ENCODE assay signal across 20 cellular contexts in the genomic region with DNA sequence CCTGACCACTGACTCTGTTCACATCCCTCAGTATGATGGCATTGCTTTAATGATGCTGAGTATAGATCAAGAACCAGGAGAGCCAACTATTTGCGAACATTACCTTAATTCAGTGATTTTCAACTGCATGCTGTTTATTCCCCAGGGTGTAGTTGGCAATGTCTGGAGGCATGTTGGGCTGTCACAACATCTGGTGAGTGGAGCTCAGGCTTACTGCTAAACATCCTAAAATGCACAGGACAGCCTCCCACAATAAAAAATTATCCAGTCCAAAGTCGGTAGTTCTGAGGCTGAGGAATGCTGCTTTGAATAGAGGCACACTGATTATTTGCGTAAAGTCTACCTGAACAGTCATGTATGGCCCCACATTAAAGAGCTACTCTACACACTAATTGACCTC.
A peak's percentile ranks its signal among the peaks of the same experiment; 100 is the strongest.
DNase-seq lines count a peak whose midpoint lies in the region; ATAC-seq and TF ChIP-seq lines count a peak whose summit lies in the region.
"Had no signal": no experiment of that assay in that cellular context is flagged by ENCODE, and none has a peak within 500 bp of the region (broad histone marks: within the 10 kb centered on the region; RNA-seq: fewer than 3 reads in every experiment).

No MANE protein-coding gene starts in this region.

- H3K4me2 ChIP-seq in GM23338 = peak overlapping the region; percentile 12; the same call in 1 of the 2 replicates
- H3K4me2 ChIP-seq in neural cell (ENCODE audit: low read length) = no peak overlapping the region

- no peaks in the 10 kb centered on the region for H3K9me3 Mint-ChIP-seq in GM23338
- H3K9me3 Mint-ChIP-seq: CD8-positive, alpha-beta memory T cell; IgD-negative memory B cell had no signal

- H3K36me3 ChIP-seq in GM23338 (ENCODE audit: insufficient read depth) (no peaks in the 10 kb centered on the region), neural cell (ENCODE audit: insufficient read depth, low read length) (no peaks in the 10 kb centered on the region)

- no peak for TF ChIP-seq EP300 in neural cell (conservative IDR thresholded peaks at IDR 0.05; ENCODE audit: poor library complexity, severe bottlenecking)

- no peak overlapping the region for H3K9ac ChIP-seq in neural cell (ENCODE audit: low read length)

- H3K27me3 Mint-ChIP-seq in GM23338 (ENCODE audit: insufficient read depth, low read depth, poor library complexity) = no peaks in the 10 kb centered on the region
- H3K27me3 Mint-ChIP-seq: B cell; CD8-positive, alpha-beta memory T cell; IgD-negative memory B cell had no signal

- H4K20me1 ChIP-seq in GM23338 (replicated peaks; ENCODE audit: insufficient read depth) = no peaks in the 10 kb centered on the region
- H4K20me1 ChIP-seq in neural cell (ENCODE audit: insufficient read depth) = no peaks in the 10 kb centered on the region

- H3K9me2 ChIP-seq in GM23338 (ENCODE audit: insufficient read depth) = no peaks in the 10 kb centered on the region
- no peaks in the 10 kb centered on the region for H3K9me2 ChIP-seq in neural cell (ENCODE audit: insufficient read depth, low read length)

- H3K4me1 ChIP-seq in GM23338 (ENCODE audit: insufficient read depth) = peaks cover 12% of the 10 kb centered on the region

- H3K4me1 Mint-ChIP-seq in GM23338 = peaks cover 16% of the 10 kb centered on the region; the same call in 2 of the 3 replicates
- H3K4me1 Mint-ChIP-seq: B cell; CD4-positive, CD25-positive, alpha-beta regulatory T cell; CD8-positive, alpha-beta memory T cell; IgD-negative memory B cell had no signal

- H3K9me3 ChIP-seq in neural cell (ENCODE audit: low read length) = no peaks in the 10 kb centered on the region

- no peaks in the 10 kb centered on the region for H3K36me3 Mint-ChIP-seq in GM23338 (ENCODE audit: low read depth)
- H3K36me3 Mint-ChIP-seq: CD4-positive, CD25-positive, alpha-beta regulatory T cell; CD8-positive, alpha-beta memory T cell; IgD-negative memory B cell had no signal

- H3K27ac ChIP-seq in GM23338 (ENCODE audit: low read depth) (no peak overlapping the region), neural cell (ENCODE audit: low read length) (no peak overlapping the region)

- no peak for TF ChIP-seq CTCF in GM23338 (conservative IDR thresholded peaks at IDR 0.05; ENCODE audit: low read depth in 2 of 2)
- no peak for TF ChIP-seq CTCF in neural cell (IDR thresholded peaks at IDR 0.05; ENCODE audit: poor library complexity, severe bottlenecking)

- no peak overlapping the region for H3K4me3 Mint-ChIP-seq in GM23338
- H3K4me3 Mint-ChIP-seq: B cell; CD4-positive, CD25-positive, alpha-beta regulatory T cell; CD8-positive, alpha-beta memory T cell; IgD-negative memory B cell had no signal

- no peaks in the 10 kb centered on the region for H3K79me2 ChIP-seq in GM23338 (replicated peaks; ENCODE audit: insufficient read depth)
- H3K79me2 ChIP-seq in neural cell (replicated peaks; ENCODE audit: insufficient read depth, low read length) = no peaks in the 10 kb centered on the region

- H3K4me3 ChIP-seq in GM23338 = no peak overlapping the region
- peak overlapping the region; percentile 0 for H3K4me3 ChIP-seq in neural cell (ENCODE audit: low read length)

- no peaks in the 10 kb centered on the region for H3K27me3 ChIP-seq in GM23338 (ENCODE audit: insufficient read depth)
- peaks cover 3% of the 10 kb centered on the region for H3K27me3 ChIP-seq in neural cell (ENCODE audit: insufficient read depth, low read depth, low read length)

- DNase-seq in GM23338 (ENCODE audit: low spot score) (peak; percentile 13), NCI-H526 treated with DMSO at 0.1 percent for 48 hours (lab: John Stamatoyannopoulos, UW) (peak; percentile 71), NCI-H1930 (lab: John Stamatoyannopoulos, UW) (no peak), SHP77 treated with DMSO at 0.1 percent for 48 hours (lab: John Stamatoyannopoulos, UW) (no peak), KBM-7 (no peak)
- DNase-seq: C1 segment of cervical spinal cord; CD4-positive, CD25-positive, alpha-beta regulatory T cell; CD8-positive, alpha-beta memory T cell; COR-L47; DMS 273 treated with DMSO at 0.1 percent for 48 hours; DMS53; DND-41; EL; GOT3; H7 had no signal

- in situ Hi-C loops in KBM-7 (cut with MboI; ENCODE audit: low pct_unique_long_range_greater_than_20kb, low sequenced_read_pairs) = no loop called here

- H2AFZ ChIP-seq in GM23338 = peak overlapping the region; percentile 0; the same call in 1 of the 2 replicates
- no peak overlapping the region for H2AFZ ChIP-seq in neural cell (ENCODE audit: low read depth, low read length)

- ATAC-seq in GM23338 = no peak
- ATAC-seq: HCT116, HepG2 had no signal

- no peaks in the 10 kb centered on the region for H3F3A ChIP-seq in GM23338 (replicated peaks; ENCODE audit: low read depth)
- no peaks in the 10 kb centered on the region for H3F3A ChIP-seq in neural cell (ENCODE audit: insufficient read depth, low read length, poor library complexity, severe bottlenecking)

- no peak for TF ChIP-seq RAD21 in neural cell (conservative IDR thresholded peaks at IDR 0.05)

- peak overlapping the region; percentile 49; the same call in 1 of the 2 replicates for H3K27ac Mint-ChIP-seq in GM23338
- H3K27ac Mint-ChIP-seq: B cell; CD4-positive, CD25-positive, alpha-beta regulatory T cell; CD8-positive, alpha-beta memory T cell; IgD-negative memory B cell had no signal

TF ChIP-seq in GM23338, 12 proteins besides CTCF, POLR2A, EP300 and RAD21 (continues in another document):
- TF ChIP-seq EZH2phosphoT487 (IDR thresholded peaks at IDR 0.05; ENCODE audit: unreplicated experiment) (no peak), NANOG (IDR thresholded peaks at IDR 0.05; ENCODE audit: borderline replicate concordance) (no peak), ZNF114 (CRISPR knock-in tag; IDR thresholded peaks at IDR 0.05) (no peak), ZNF331 (CRISPR knock-in tag; IDR thresholded peaks at IDR 0.05; ENCODE audit: low read depth) (no peak)

TF ChIP-seq in neural cell, 6 proteins besides CTCF, POLR2A, EP300 and RAD21:
- TF ChIP-seq POLR2AphosphoS5 (IDR thresholded peaks at IDR 0.05) = peak; percentile 88
- TF ChIP-seq SMC3 (conservative IDR thresholded peaks at IDR 0.05; ENCODE audit: poor library complexity) = no peak
- TF ChIP-seq, protein P1, sequence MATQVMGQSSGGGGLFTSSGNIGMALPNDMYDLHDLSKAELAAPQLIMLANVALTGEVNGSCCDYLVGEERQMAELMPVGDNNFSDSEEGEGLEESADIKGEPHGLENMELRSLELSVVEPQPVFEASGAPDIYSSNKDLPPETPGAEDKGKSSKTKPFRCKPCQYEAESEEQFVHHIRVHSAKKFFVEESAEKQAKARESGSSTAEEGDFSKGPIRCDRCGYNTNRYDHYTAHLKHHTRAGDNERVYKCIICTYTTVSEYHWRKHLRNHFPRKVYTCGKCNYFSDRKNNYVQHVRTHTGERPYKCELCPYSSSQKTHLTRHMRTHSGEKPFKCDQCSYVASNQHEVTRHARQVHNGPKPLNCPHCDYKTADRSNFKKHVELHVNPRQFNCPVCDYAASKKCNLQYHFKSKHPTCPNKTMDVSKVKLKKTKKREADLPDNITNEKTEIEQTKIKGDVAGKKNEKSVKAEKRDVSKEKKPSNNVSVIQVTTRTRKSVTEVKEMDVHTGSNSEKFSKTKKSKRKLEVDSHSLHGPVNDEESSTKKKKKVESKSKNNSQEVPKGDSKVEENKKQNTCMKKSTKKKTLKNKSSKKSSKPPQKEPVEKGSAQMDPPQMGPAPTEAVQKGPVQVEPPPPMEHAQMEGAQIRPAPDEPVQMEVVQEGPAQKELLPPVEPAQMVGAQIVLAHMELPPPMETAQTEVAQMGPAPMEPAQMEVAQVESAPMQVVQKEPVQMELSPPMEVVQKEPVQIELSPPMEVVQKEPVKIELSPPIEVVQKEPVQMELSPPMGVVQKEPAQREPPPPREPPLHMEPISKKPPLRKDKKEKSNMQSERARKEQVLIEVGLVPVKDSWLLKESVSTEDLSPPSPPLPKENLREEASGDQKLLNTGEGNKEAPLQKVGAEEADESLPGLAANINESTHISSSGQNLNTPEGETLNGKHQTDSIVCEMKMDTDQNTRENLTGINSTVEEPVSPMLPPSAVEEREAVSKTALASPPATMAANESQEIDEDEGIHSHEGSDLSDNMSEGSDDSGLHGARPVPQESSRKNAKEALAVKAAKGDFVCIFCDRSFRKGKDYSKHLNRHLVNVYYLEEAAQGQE (IDR thresholded peaks at IDR 0.05; ENCODE audit: borderline replicate concordance) = no peak
- TF ChIP-seq MXI1 (conservative IDR thresholded peaks at IDR 0.05; ENCODE audit: poor library complexity, severe bottlenecking) = no peak
- TF ChIP-seq EZH2 (IDR thresholded peaks at IDR 0.05; ENCODE audit: borderline replicate concordance, insufficient read depth, low read length, poor library complexity, severe bottlenecking) = no peak

Comparison
In these comparisons a context has a peak if more than half of its experiments do, and no peak if none do; other contexts are left out.
1. DNase-seq: peak in GM23338 (single experiment) and NCI-H526 treated with DMSO at 0.1 percent for 48 hours (single experiment); none in NCI-H1930 (0 of 2), SHP77 treated with DMSO at 0.1 percent for 48 hours (single experiment) and KBM-7 (single experiment).